9 cellular contexts compared by ENCODE assay signal in genomic region chrX:15882704-15883539, GRCh38. TPM values are rescaled to one million over a fixed set of nuclear protein-coding genes. Genes with fewer than 3 reads are reported as not detected.
DNase-seq lines count a peak whose midpoint lies in the region; ATAC-seq, FAIRE-seq and TF ChIP-seq lines count a peak whose summit lies in the region.
"Had no signal": no experiment of that assay in that cellular context is flagged by ENCODE, and none has a peak within 500 bp of the region (broad histone marks: within the 10 kb centered on the region; RNA-seq: fewer than 3 reads in every experiment).

No MANE protein-coding gene starts in this region.

- TF ChIP-seq RAD21 in GM12878 (IDR thresholded peaks at IDR 0.05; ENCODE audit: insufficient read depth, low read depth, low read length): no peak

- POLR2A ChIA-PET in GM12878 (lab: Charles Lee): interaction anchor here (0.7 to 1.0 kb wide), 2 partner anchors 15 to 26 kb away, joined by 3 read pairs; no protein-coding TSS in a partner anchor
- POLR2A ChIA-PET in activated CD4-positive, alpha-beta memory T cell treated with anti-CD3 and anti-CD28 coated beads for 36 hours (lab: Charles Lee): no interaction called here

- peak overlapping the region in 1 of 2 donors; percentile 67 for H3K4me3 Mint-ChIP-seq in CD14-positive monocyte
- no peak overlapping the region for H3K4me3 Mint-ChIP-seq in activated CD4-positive, alpha-beta memory T cell treated with anti-CD3 and anti-CD28 coated beads for 36 hours

- peak overlapping the region; percentile 56 for H2AFZ ChIP-seq in GM12878 (ENCODE audit: control insufficient read depth, low read depth, low read length)

- H3K9me3 ChIP-seq in GM12878 (replicated peaks; ENCODE audit: control insufficient read depth, insufficient read depth, low read length) (peaks cover 4% of the 10 kb centered on the region), ovary (no peaks in the 10 kb centered on the region)

- no peak for TF ChIP-seq POLR2A in GM12878 (IDR thresholded peaks at IDR 0.05; ENCODE audit: low read depth, low read length)
- no peak for TF ChIP-seq POLR2A in ovary (IDR thresholded peaks at IDR 0.05)

- H3K9me3 Mint-ChIP-seq in CD14-positive monocyte: peaks cover 5 to 28% (median 20%) of the 10 kb centered on the region in 7 donors
- H3K9me3 Mint-ChIP-seq in activated CD4-positive, alpha-beta memory T cell treated with anti-CD3 and anti-CD28 coated beads for 36 hours: peaks cover 8% of the 10 kb centered on the region

- no peaks in the 10 kb centered on the region for H4K20me1 ChIP-seq in GM12878 (ENCODE audit: control insufficient read depth, insufficient read depth)

- SMC1A ChIA-PET in GM12878 (lab: Charles Lee; ENCODE audit: uncharacterized antibody, unreplicated experiment): interaction anchor here (0.6 to 1.1 kb wide), 5 partner anchors 8 to 48 kb away, joined by 3 to 4 read pairs (median 3); no protein-coding TSS in a partner anchor

- TF ChIP-seq CTCF in CD14-positive monocyte (IDR thresholded peaks at IDR 0.05): no peak
- TF ChIP-seq CTCF in GM12878 (IDR thresholded peaks at IDR 0.05 in 2 of 3, conservative IDR thresholded peaks at IDR 0.05 in 1 of 3; ENCODE audit: control insufficient read depth in 2 of 3, extremely low read depth in 1 of 3, insufficient read depth in 1 of 3, low read depth in 3 of 3, low read length in 3 of 3): no peak
- no peak for TF ChIP-seq CTCF in ovary (IDR thresholded peaks at IDR 0.05)

- BruUV-seq in GM12878 (replicated peaks; lab: Mats Ljungman, UMichigan): no TSS peak

- H3K4me3 ChIP-seq in GM12878: no peak overlapping the region
- no peak overlapping the region for H3K4me3 ChIP-seq in ovary

- H3K4me1 Mint-ChIP-seq in CD14-positive monocyte: peaks cover 29% of the 10 kb centered on the region
- H3K4me1 Mint-ChIP-seq in activated CD4-positive, alpha-beta memory T cell treated with anti-CD3 and anti-CD28 coated beads for 36 hours (ENCODE audit: low read depth): peaks cover 7% of the 10 kb centered on the region

- no peaks in the 10 kb centered on the region for H3K27me3 ChIP-seq in GM12878 (replicated peaks in 1 of 2; ENCODE audit: control insufficient read depth in 2 of 2, insufficient read depth in 2 of 2, low read length in 1 of 2)
- H3K27me3 ChIP-seq in ovary: no peaks in the 10 kb centered on the region

- peaks cover 0 to 49% (median 0%) of the 10 kb centered on the region in 3 donors for H3K27me3 Mint-ChIP-seq in CD14-positive monocyte (ENCODE audit: low read depth in 3 of 3)
- H3K27me3 Mint-ChIP-seq in activated CD4-positive, alpha-beta memory T cell treated with anti-CD3 and anti-CD28 coated beads for 36 hours: no peaks in the 10 kb centered on the region

- H3K4me2 ChIP-seq in GM12878 (ENCODE audit: control insufficient read depth, insufficient read depth): peak overlapping the region; percentile 12; the same call in 1 of the 2 replicates

- peak overlapping the region; percentile 83 to 98 (median 89) for H3K27ac Mint-ChIP-seq in CD14-positive monocyte
- H3K27ac Mint-ChIP-seq in activated CD4-positive, alpha-beta memory T cell treated with anti-CD3 and anti-CD28 coated beads for 36 hours: no peak overlapping the region

- no peak overlapping the region for H3K9ac ChIP-seq in GM12878 (ENCODE audit: control insufficient read depth, insufficient read depth, low read length)

- ATAC-seq in GM19467 (IDR thresholded peaks at IDR 0.05; ENCODE audit: unreplicated experiment) (peak; percentile 70), HG03460 (IDR thresholded peaks at IDR 0.05; ENCODE audit: unreplicated experiment) (peak; percentile 67), GM12878 (peak; percentile 96)

- TF ChIP-seq EP300 in GM12878 (IDR thresholded peaks at IDR 0.05; ENCODE audit: borderline replicate concordance in 1 of 2, control insufficient read depth in 1 of 2, low read depth in 2 of 2, low read length in 2 of 2) (peak; percentile 42 to 48; a peak in 2 of 4 replicates), ovary (IDR thresholded peaks at IDR 0.05) (no peak)

- H3K27ac ChIP-seq in GM12878 (ENCODE audit: control insufficient read depth, insufficient read depth) (no peak overlapping the region; the same call in 1 of the 2 replicates), ovary (no peak overlapping the region)

- DNase-seq in CD14-positive monocyte (ENCODE audit: low spot score) (peak; percentile 71), GM12878 (ENCODE audit: low read depth, low spot score) (peak; percentile 64), nucleus accumbens (lab: John Stamatoyannopoulos, UW) (no peak), ovary (no peak), medulla oblongata (ENCODE audit: extremely low spot score) (no peak)
- DNase-seq in activated CD4-positive, alpha-beta memory T cell treated with anti-CD3 and anti-CD28 coated beads for 36 hours: no peak

- no peaks in the 10 kb centered on the region for H3K36me3 ChIP-seq in GM12878 (ENCODE audit: control insufficient read depth in 2 of 2, insufficient read depth in 2 of 2, low read length in 1 of 2)
- H3K36me3 ChIP-seq in ovary: no peaks in the 10 kb centered on the region

- no peaks in the 10 kb centered on the region for H3K79me2 ChIP-seq in GM12878 (ENCODE audit: control insufficient read depth, insufficient read depth, low read length)

- intact Hi-C loops in CD14-positive monocyte (cut with micrococcal nuclease): no loop called here
- intact Hi-C loops in GM12878 (cut with micrococcal nuclease; ENCODE audit: unreplicated experiment): loop anchor here (1.0 to 2.0 kb wide), 2 partner anchors 20 to 28 kb away; partner anchors contain the start of gene AP1S2
- intact Hi-C loops in activated CD4-positive, alpha-beta memory T cell treated with anti-CD3 and anti-CD28 coated beads for 36 hours (cut with micrococcal nuclease): no loop called here
- intact Hi-C loops in ovary (cut with DNase I): no loop called here

- peaks cover 10% of the 10 kb centered on the region for H3K4me1 ChIP-seq in GM12878 (ENCODE audit: control insufficient read depth, insufficient read depth, low read length)
- H3K4me1 ChIP-seq in ovary (ENCODE audit: insufficient read depth): no peaks in the 10 kb centered on the region

- peaks cover 3 to 5% of the 10 kb centered on the region in 2 donors for H3K36me3 Mint-ChIP-seq in CD14-positive monocyte
- no peaks in the 10 kb centered on the region for H3K36me3 Mint-ChIP-seq in activated CD4-positive, alpha-beta memory T cell treated with anti-CD3 and anti-CD28 coated beads for 36 hours

- CTCF ChIA-PET in GM12878 (lab: Yijun Ruan, JAX): interaction anchor here (0.7 to 1.0 kb wide), 4 partner anchors 27 to 103 kb away, joined by 3 read pairs; no protein-coding TSS in a partner anchor
- CTCF ChIA-PET in activated CD4-positive, alpha-beta memory T cell treated with anti-CD3 and anti-CD28 coated beads for 36 hours (lab: Charles Lee): no interaction called here

- RAD21 ChIA-PET in GM12878 (lab: Charles Lee; ENCODE audit: unreplicated experiment): interaction anchor here (1.1 kb wide), 1 partner anchor 26 kb away, joined by 3 read pairs; no protein-coding TSS in a partner anchor

- peak; percentile 27 for FAIRE-seq in GM12878 (lab: Jason Lieb, UNC)
- FAIRE-seq: G401.6 had no signal

- in situ Hi-C loops in GM12878 (cut with MboI): no loop called here

- whole genome bisulfite sequencing in GM12878 (ENCODE audit: insufficient coverage, insufficient replicate concordance, low lambda C conversion rate, missing lambda C conversion rate): under 1% methylated on average over 5 of the region's 5 CpGs
- WGBS in ovary, 3 donors: 41 to 53% (median 49%) methylated on average over 5 of the region's 5 CpGs

TF ChIP-seq in GM12878, 131 proteins besides CTCF, POLR2A, EP300 and RAD21 (continues in another document):
- TF ChIP-seq E2F4 (IDR thresholded peaks at IDR 0.05; ENCODE audit: low read depth, low read length): no peak
- TF ChIP-seq KAT2A (conservative IDR thresholded peaks at IDR 0.05; ENCODE audit: control insufficient read depth, low read depth, low read length): no peak
- no peak for TF ChIP-seq EED (IDR thresholded peaks at IDR 0.05; ENCODE audit: low read depth)

RNA-seq across cellular contexts. Expression of gene AP1S2, which starts 28.3 kb away (rescaled TPM):
- polyA plus RNA-seq in CD14-positive monocyte (100 to 1,000 TPM; 806 to 851 TPM), GM12878 (2011; rRNA removed) (105 and 171 TPM in 2 replicates), GM12878 (2014; fragmentation: Illumina TruSeq; extraction: Trizol) (58.0 and 75.1 TPM in 2 replicates), GM12878 (2014; fragmentation: Nextera tagmentation; extraction: Ambion mirVana) (10 to 100 TPM; 25.6 to 36.6 TPM), GM12878 (2014; rRNA removed) (51.2 and 55.8 TPM in 2 replicates), GM12878 (2016; fragmentation: Nextera tagmentation; extraction: Ambion mirVana) (10 to 100 TPM; 44.4 to 53.4 TPM), ovary (10 to 100 TPM; 15.5 to 33.1 TPM)
- 56.0 and 56.5 TPM in 2 replicates for total RNA-seq in GM12878 (2013; cell fraction: nucleolus; rRNA removed)
- total RNA-seq in GM12878 (2014; rRNA removed) (48.0 and 60.5 TPM in 2 replicates), GM12878 (2014; rRNA removed; fragmentation: Illumina TruSeq; extraction: Trizol) (58.6 TPM in 2 replicates), GM12878 (2021) (41.7 and 43.8 TPM in 2 replicates), ovary (10 to 100 TPM; 13.0 to 25.1 (median 16.6) TPM)
- polyA plus RNA-seq in GM12878 (2011; ENCODE audit: low read depth): 22.0 TPM
- 26.1 and 29.2 TPM in 2 replicates for polyA plus RNA-seq in GM12878 (2011; cell fraction: cytosol; rRNA removed)
- polyA plus RNA-seq in GM12878 (2011; cell fraction: nucleus; rRNA removed): 32.0 and 35.7 TPM in 2 replicates
- 35.8 and 37.3 TPM in 2 replicates for polyA plus RNA-seq in GM12878 (2012)
- 34.6 and 61.8 TPM in 2 replicates for polyA minus RNA-seq in GM12878 (2011; rRNA and poly(A)+ RNA removed)
- polyA minus RNA-seq in GM12878 (2011; cell fraction: cytosol; rRNA and poly(A)+ RNA removed): 22.2 and 23.8 TPM in 2 replicates
- 11.6 and 21.0 TPM in 2 replicates for polyA minus RNA-seq in GM12878 (2011; cell fraction: nucleus; rRNA and poly(A)+ RNA removed)
- 10 to 100 TPM; 21.4 to 29.3 TPM for total RNA-seq in activated CD4-positive, alpha-beta memory T cell treated with anti-CD3 and anti-CD28 coated beads for 36 hours

Comparison
In these comparisons a context has a peak if more than half of its experiments do, and no peak if none do; other contexts are left out.
1. DNase-seq: peak in CD14-positive monocyte (single experiment) and GM12878 (single experiment); none in activated CD4-positive, alpha-beta memory T cell treated with anti-CD3 and anti-CD28 coated beads for 36 hours (single experiment), nucleus accumbens (0 of 56), ovary (0 of 5) and medulla oblongata (single experiment).
2. Peak in every context shown above with its lines, with median percentiles within 50 percentile points of each other: ATAC-seq.